7 cellular contexts compared by ENCODE assay signal in genomic region chr16:88453217-88453531, GRCh38. TPM values are rescaled to one million over a fixed set of nuclear protein-coding genes. Genes with fewer than 3 reads are reported as not detected.
DNase-seq lines count a peak whose midpoint lies in the region; ATAC-seq lines count a peak whose summit lies in the region.

Gene ZFPM1 (plus strand): TSS chr16:88453280. CDS start chr16:88453639, 359 bp downstream.

- under 1% methylated on average over 53 of the region's 57 CpGs for WGBS in right cardiac atrium

- no peak within 1 kb of the TSS for H3K27ac ChIP-seq in SK-N-MC
- no peak within 1 kb of the TSS for H3K27ac ChIP-seq in right cardiac atrium (ENCODE audit: low read length)

- intact Hi-C loops in right cardiac atrium (cut with DNase I), result no loop called here

- no peak within 1 kb of the TSS for H3K9ac ChIP-seq in SK-N-MC (ENCODE audit: insufficient read length)

- H3K27me3 ChIP-seq in right cardiac atrium (ENCODE audit: control insufficient read depth, insufficient read depth), result no peaks in the 10 kb centered on the region

- ATAC-seq in GM21515 (IDR thresholded peaks at IDR 0.05; ENCODE audit: unreplicated experiment) (peak; percentile 0), right cardiac atrium (no peak), HG02588 (IDR thresholded peaks at IDR 0.05; ENCODE audit: unreplicated experiment) (no peak), HG03565 (IDR thresholded peaks at IDR 0.05; ENCODE audit: unreplicated experiment) (no peak), HG03460 (IDR thresholded peaks at IDR 0.05; ENCODE audit: unreplicated experiment) (no peak)
- ATAC-seq in stimulated activated naive CD8-positive, alpha-beta T cell treated with anti-CD3 and anti-CD28 coated beads, Interleukin-15, Interleukin-2, amounts not matched to agents 100 U/mL and 50 U/mL, for 24 hours, result peak; percentile 50

- peaks cover 4% of the 10 kb centered on the region for H3K4me1 ChIP-seq in right cardiac atrium (ENCODE audit: control insufficient read depth, insufficient read depth, low read length)

- DNase-seq in SK-N-MC (ENCODE audit: low read depth, low spot score), result no peak
- no peak for DNase-seq in right cardiac atrium
- no peak for DNase-seq in stimulated activated naive CD8-positive, alpha-beta T cell treated with anti-CD3 and anti-CD28 coated beads, Interleukin-15, Interleukin-2, amounts not matched to agents 100 U/mL and 50 U/mL, for 24 hours

- no peaks in the 10 kb centered on the region for H3K36me3 ChIP-seq in SK-N-MC (ENCODE audit: insufficient read depth, low read length)

- H3K9me3 ChIP-seq in SK-N-MC (ENCODE audit: low read depth, low read length) (no peaks in the 10 kb centered on the region), right cardiac atrium (ENCODE audit: control insufficient read depth, low read length) (no peaks in the 10 kb centered on the region)

- peak within 1 kb of the TSS; percentile 79 for H3K4me3 ChIP-seq in SK-N-MC
- H3K4me3 ChIP-seq in right cardiac atrium (ENCODE audit: low read length), result peak within 1 kb of the TSS; percentile 86

RNA-seq across cellular contexts. Expression of gene ZFPM1, which starts in this region (rescaled TPM):
- total RNA-seq in right cardiac atrium, result 10 to 100 TPM in 1 of 4 donors, 1 to 10 TPM in 3; 8.1 to 11.4 (median 8.7) TPM
- polyA plus RNA-seq in right cardiac atrium, result 7.7 TPM

Comparison
In these comparisons a context has a peak if more than half of its experiments do, and no peak if none do; other contexts are left out.
1. ATAC-seq: peak in GM21515 (single experiment) and stimulated activated naive CD8-positive, alpha-beta T cell treated with anti-CD3 and anti-CD28 coated beads, Interleukin-15, Interleukin-2, amounts not matched to agents 100 U/mL and 50 U/mL, for 24 hours (single experiment); none in right cardiac atrium (0 of 2), HG02588 (single experiment), HG03565 (single experiment) and HG03460 (single experiment).